In genomic region chr11:2289350-2289749, GRCh38 we compare ENCODE assay signal across 30 cellular contexts. TPM values are rescaled to one million over a fixed set of nuclear protein-coding genes. Genes with fewer than 3 reads are reported as not detected.
DNase-seq lines count a peak whose midpoint lies in the region; ATAC-seq and TF ChIP-seq lines count a peak whose summit lies in the region.
"Had no signal": no experiment of that assay in that cellular context is flagged by ENCODE, and none has a peak within 500 bp of the region (broad histone marks: within the 10 kb centered on the region; RNA-seq: fewer than 3 reads in every experiment).

No MANE protein-coding gene starts in this region.

- ATAC-seq in activated naive CD4-positive, alpha-beta T cell treated with anti-CD3 and anti-CD28 coated beads, Interleukin-2, amount 50 U/mL, for 72 hours = no peak
- ATAC-seq in left ventricle myocardium superior (peak; percentile 50), HG03280 (IDR thresholded peaks at IDR 0.05; ENCODE audit: unreplicated experiment) (no peak), GM21447 (IDR thresholded peaks at IDR 0.05; ENCODE audit: unreplicated experiment) (no peak)
- ATAC-seq: GM23338; lower lobe of right lung; stimulated activated naive CD8-positive, alpha-beta T cell treated with anti-CD3 and anti-CD28 coated beads, Interleukin-15, Interleukin-2, amounts not matched to agents 100 U/mL and 50 U/mL, for 24 hours; WTC11 had no signal

- no peaks in the 10 kb centered on the region for H3K79me2 ChIP-seq in neural progenitor cell (ENCODE audit: low read depth)

- H3K4me3 ChIP-seq in neural progenitor cell = no peak overlapping the region
- H3K4me3 ChIP-seq in uterus = no peak overlapping the region
- no peak overlapping the region for H3K4me3 ChIP-seq in ascending aorta
- H3K4me3 ChIP-seq: A549, GM23338, lower lobe of right lung had no signal

- H3K27ac Mint-ChIP-seq in activated naive CD4-positive, alpha-beta T cell treated with anti-CD3 and anti-CD28 coated beads, Interleukin-2, amount 50 U/mL, for 72 hours = peak overlapping the region; percentile 18 to 46
- peak overlapping the region; percentile 8 for H3K27ac Mint-ChIP-seq in neural progenitor cell
- H3K27ac Mint-ChIP-seq: activated naive CD8-positive, alpha-beta T cell treated with anti-CD3 and anti-CD28 coated beads, Interleukin-2, amount 10 ng/mL, durations not matched to agents 7 days and 5 days; activated T-helper 2 cell treated with anti-CD3 and anti-CD28 coated beads, Interferon-gamma antibody, Interleukin-2, Interleukin-4, amounts not matched to agents 10 μg/mL and 5 μg/mL and 100 μg/mL, durations not matched to agents 14 hours and 24 hours and 36 hours; B cell; dendritic cell treated with granulocyte-macrophage colony-stimulating factor and Interleukin-4, amounts not matched to agents 40 ng/mL and 50 ng/mL, for 4 days; GM23338; progenitor cell of endocrine pancreas; WTC11 had no signal

- peaks cover 81% of the 10 kb centered on the region for H3K27me3 ChIP-seq in neural progenitor cell
- H3K27me3 ChIP-seq in uterus = no peaks in the 10 kb centered on the region
- peaks cover 4% of the 10 kb centered on the region for H3K27me3 ChIP-seq in ascending aorta

- DNase-seq in activated naive CD4-positive, alpha-beta T cell treated with anti-CD3 and anti-CD28 coated beads, Interleukin-2, amount 50 U/mL, for 72 hours (ENCODE audit: low spot score in 2 of 2) = peak in 1 of 2 donors; percentile 1
- DNase-seq in activated naive CD4-positive, alpha-beta T cell treated with Interleukin-2 at 50 U/mL for 16 hours = no peak
- no peak for DNase-seq in left ventricle myocardium superior
- DNase-seq in neural progenitor cell (ENCODE audit: low spot score) = no peak
- peak; percentile 8 to 11 for DNase-seq in uterus
- DNase-seq in ascending aorta (ENCODE audit: low spot score in 2 of 2) = no peak
- DNase-seq: activated CD4-positive, alpha-beta T cell treated with anti-CD3 and anti-CD28 coated beads, Interleukin-2, amount 50 U/mL, for 1 hour; activated naive CD8-positive, alpha-beta T cell treated with anti-CD3 and anti-CD28 coated beads, Interleukin-2, amount 10 ng/mL, durations not matched to agents 7 days and 5 days; CD8-positive, alpha-beta memory T cell; central memory CD4-positive, alpha-beta T cell; NCI-H1092; NCI-H1694 treated with DMSO at 0.1 percent for 48 hours; NCI-H2171; NCI-H524 treated with DMSO at 0.1 percent for 48 hours; NK-92 treated with Interleukin-12 subunit alpha and Interleukin-12 subunit beta, amount 100 ng/mL, for 24 hours; SIG-M5; stimulated activated naive CD8-positive, alpha-beta T cell treated with anti-CD3 and anti-CD28 coated beads, Interleukin-15, Interleukin-2, amounts not matched to agents 100 U/mL and 50 U/mL, for 24 hours had no signal

- no peak overlapping the region for H3K4me3 Mint-ChIP-seq in neural progenitor cell
- H3K4me3 Mint-ChIP-seq: activated naive CD8-positive, alpha-beta T cell treated with anti-CD3 and anti-CD28 coated beads, Interleukin-2, amount 10 ng/mL, durations not matched to agents 7 days and 5 days; B cell; dendritic cell treated with granulocyte-macrophage colony-stimulating factor and Interleukin-4, amounts not matched to agents 40 ng/mL and 50 ng/mL, for 4 days; GM23338; IgD-negative memory B cell; WTC11 had no signal

- no peak for TF ChIP-seq POLR2A in uterus (IDR thresholded peaks at IDR 0.05)

- H3K4me2 ChIP-seq in neural progenitor cell = no peak overlapping the region
- H3K4me2 ChIP-seq: A549, GM23338 had no signal

- TF ChIP-seq CTCF in neural progenitor cell (IDR thresholded peaks at IDR 0.05) = no peak
- no peak for TF ChIP-seq CTCF in uterus (IDR thresholded peaks at IDR 0.05)
- no peak for TF ChIP-seq CTCF in ascending aorta (IDR thresholded peaks at IDR 0.05)

- no peaks in the 10 kb centered on the region for H3F3A ChIP-seq in neural progenitor cell (ENCODE audit: low read depth)

- H3K27me3 Mint-ChIP-seq in neural progenitor cell (ENCODE audit: insufficient read depth, low read depth) = peaks cover 8% of the 10 kb centered on the region

- no peak overlapping the region for H3K9ac ChIP-seq in neural progenitor cell

- H2AFZ ChIP-seq in neural progenitor cell (replicated peaks) = no peak overlapping the region

- no peaks in the 10 kb centered on the region for H3K4me1 ChIP-seq in neural progenitor cell
- peaks cover 0 to 2% of the 10 kb centered on the region in 2 donors for H3K4me1 ChIP-seq in uterus
- no peaks in the 10 kb centered on the region for H3K4me1 ChIP-seq in ascending aorta
- H3K4me1 ChIP-seq: A549, lower lobe of right lung had no signal

- H3K27ac ChIP-seq in neural progenitor cell (no peak overlapping the region), uterus (no peak overlapping the region), ascending aorta (no peak overlapping the region)
- H3K27ac ChIP-seq: A549 had no signal

- H3K4me1 Mint-ChIP-seq in neural progenitor cell = peaks cover 11% of the 10 kb centered on the region

- H3K9me3 ChIP-seq in neural progenitor cell (ENCODE audit: low read depth) (no peaks in the 10 kb centered on the region), uterus (no peaks in the 10 kb centered on the region), ascending aorta (no peaks in the 10 kb centered on the region)
- H3K9me3 ChIP-seq: A549, lower lobe of right lung had no signal

- no peaks in the 10 kb centered on the region for H3K36me3 ChIP-seq in neural progenitor cell
- H3K36me3 ChIP-seq in uterus = no peaks in the 10 kb centered on the region
- no peaks in the 10 kb centered on the region for H3K36me3 ChIP-seq in ascending aorta
- H3K36me3 ChIP-seq: lower lobe of right lung had no signal

- no peaks in the 10 kb centered on the region for H4K20me1 ChIP-seq in neural progenitor cell (ENCODE audit: low read depth)

- intact Hi-C loops in left ventricle myocardium superior (cut with micrococcal nuclease) (no loop called here), uterus (cut with DNase I; ENCODE audit: low total_unique reads) (no loop called here), ascending aorta (cut with DNase I) (no loop called here)

- no peaks in the 10 kb centered on the region for H3K9me3 Mint-ChIP-seq in activated naive CD4-positive, alpha-beta T cell treated with anti-CD3 and anti-CD28 coated beads, Interleukin-2, amount 50 U/mL, for 72 hours
- no peaks in the 10 kb centered on the region for H3K9me3 Mint-ChIP-seq in neural progenitor cell
- H3K9me3 Mint-ChIP-seq: activated naive CD8-positive, alpha-beta T cell treated with anti-CD3 and anti-CD28 coated beads, Interleukin-2, amount 10 ng/mL, durations not matched to agents 7 days and 5 days; activated T-helper 2 cell treated with anti-CD3 and anti-CD28 coated beads, Interferon-gamma antibody, Interleukin-2, Interleukin-4, amounts not matched to agents 10 μg/mL and 5 μg/mL and 100 μg/mL, durations not matched to agents 14 hours and 24 hours and 36 hours; dendritic cell treated with granulocyte-macrophage colony-stimulating factor and Interleukin-4, amounts not matched to agents 40 ng/mL and 50 ng/mL, for 4 days; GM23338; IgD-negative memory B cell; WTC11 had no signal

- H3K36me3 Mint-ChIP-seq in activated naive CD4-positive, alpha-beta T cell treated with anti-CD3 and anti-CD28 coated beads, Interleukin-2, amount 50 U/mL, for 72 hours = no peaks in the 10 kb centered on the region
- no peaks in the 10 kb centered on the region for H3K36me3 Mint-ChIP-seq in neural progenitor cell
- H3K36me3 Mint-ChIP-seq: activated naive CD8-positive, alpha-beta T cell treated with anti-CD3 and anti-CD28 coated beads, Interleukin-2, amount 10 ng/mL, durations not matched to agents 7 days and 5 days; WTC11 had no signal

RNA-seq across cellular contexts. Expression of gene C11orf21, which starts 12.4 kb away (rescaled TPM):
- 10 to 100 TPM in 1 of 2 donors, 1 to 10 TPM in 1; 7.8 to 10.2 TPM for total RNA-seq in activated naive CD4-positive, alpha-beta T cell treated with anti-CD3 and anti-CD28 coated beads, Interleukin-2, amount 50 U/mL, for 72 hours
- total RNA-seq in left ventricle myocardium superior (66.5 TPM), neural progenitor cell (ENCODE audit: low replicate concordance) (0.19 TPM in 1 of 2 replicates, not detected in the other), uterus (1 to 10 TPM in 2 of 4 donors, not detected in 2; 1.7 to 1.8 TPM), ascending aorta (not detected)
- total RNA-seq: astrocyte, GM23338 had no signal

RNA-seq across cellular contexts. Expression of gene TSPAN32, which starts 12.5 kb away (rescaled TPM):
- total RNA-seq in activated naive CD4-positive, alpha-beta T cell treated with anti-CD3 and anti-CD28 coated beads, Interleukin-2, amount 50 U/mL, for 72 hours = 1 to 10 TPM; 5.6 to 7.6 TPM
- total RNA-seq in left ventricle myocardium superior = 19.9 TPM
- total RNA-seq in neural progenitor cell (ENCODE audit: low replicate concordance) = 0.19 TPM in 1 of 2 replicates, not detected in the other
- 1 to 10 TPM in 2 of 4 donors, not detected in 2; 2.5 to 3.3 TPM for total RNA-seq in uterus
- total RNA-seq in ascending aorta = 1.9 TPM
- total RNA-seq: astrocyte, GM23338, WTC11 had no signal

RNA-seq across cellular contexts. Expression of gene ASCL2, which starts 19.0 kb away (rescaled TPM):
- 1 to 10 TPM in 1 of 2 donors, not detected in 1; 8.7 TPM for total RNA-seq in activated naive CD4-positive, alpha-beta T cell treated with anti-CD3 and anti-CD28 coated beads, Interleukin-2, amount 50 U/mL, for 72 hours
- 0.17 TPM for total RNA-seq in left ventricle myocardium superior
- total RNA-seq in neural progenitor cell (ENCODE audit: low replicate concordance) = 2.2 TPM in 1 of 2 replicates, not detected in the other
- 1 to 10 TPM in 3 of 4 donors, not detected in 1; 1.0 to 1.6 (median 1.5) TPM for total RNA-seq in uterus
- not detected for total RNA-seq in ascending aorta
- total RNA-seq: astrocyte, fibroblast of lung had no signal

Comparison
In these comparisons a context has a peak if more than half of its experiments do, and no peak if none do; other contexts are left out.
1. DNase-seq: peak in uterus (2 of 2); none in activated naive CD4-positive, alpha-beta T cell treated with Interleukin-2 at 50 U/mL for 16 hours (single experiment), left ventricle myocardium superior (single experiment), neural progenitor cell (single experiment) and ascending aorta (0 of 2).